ENCODE assay signal across 8 cellular contexts in genomic region chr4:138035781-138036258, GRCh38.
DNase-seq lines count a peak whose midpoint lies in the region; ATAC-seq, FAIRE-seq and TF ChIP-seq lines count a peak whose summit lies in the region.

No MANE protein-coding gene starts in this region.

- TF ChIP-seq EP300 in A549 (IDR thresholded peaks at IDR 0.05): no peak

- no peak overlapping the region for H3K4me2 ChIP-seq in A549

- in situ Hi-C loops in GM13976 (cut with MboI; ENCODE audit: low sequenced_read_pairs, unreplicated experiment): no loop called here

- TF ChIP-seq RAD21 in A549 (conservative IDR thresholded peaks at IDR 0.05 in 1 of 2, IDR thresholded peaks at IDR 0.05 in 1 of 2): peak; percentile 87 to 89

- H3K4me3 ChIP-seq in A549: no peak overlapping the region
- H3K4me3 ChIP-seq in fibroblast of mammary gland (ENCODE audit: control insufficient read depth, low read depth, low read length): no peak overlapping the region
- H3K4me3 ChIP-seq in neuron (ENCODE audit: low read length): no peak overlapping the region

- ATAC-seq in A549 (peak; percentile 99), HG02588 (IDR thresholded peaks at IDR 0.05; ENCODE audit: unreplicated experiment) (peak; percentile 100), SK-N-SH treated with all-trans-retinoic acid at 6 μM for 48 hours (peak; percentile 99)

- FAIRE-seq in A549 (lab: Jason Lieb, UNC): peak; percentile 18

- peak overlapping the region in 1 of 2 experiments; percentile 61; a peak in 3 of 6 replicates for H3K27ac ChIP-seq in A549

- peak overlapping the region; percentile 72 for H2AFZ ChIP-seq in neuron (ENCODE audit: low read depth, low read length)

- H3K9me3 ChIP-seq in A549 (no peaks in the 10 kb centered on the region), neuron (ENCODE audit: low read length) (no peaks in the 10 kb centered on the region)

- H3K36me3 ChIP-seq in neuron (ENCODE audit: insufficient read depth, low read length): no peaks in the 10 kb centered on the region

- POLR2A ChIA-PET in A549 (lab: Yijun Ruan, JAX): interaction anchor here (0.9 kb wide), 1 partner anchor 55 kb away, joined by 3 read pairs; no protein-coding TSS in a partner anchor

- CTCF ChIA-PET in A549 (lab: Yijun Ruan, JAX): interaction anchor here (0.6 to 11.8 kb wide), 28 partner anchors 8 to 902 kb away, joined by 3 to 113 read pairs (median 3); no protein-coding TSS in a partner anchor

- no peaks in the 10 kb centered on the region for H3K27me3 ChIP-seq in neuron (ENCODE audit: insufficient read depth, low read length)

- peaks cover 13% of the 10 kb centered on the region for H3K4me1 ChIP-seq in A549
- no peaks in the 10 kb centered on the region for H3K4me1 ChIP-seq in neuron (ENCODE audit: insufficient read depth, low read length)

- no peak for TF ChIP-seq POLR2A in A549 (IDR thresholded peaks at IDR 0.05; ENCODE audit: low read length)

- TF ChIP-seq CTCF in A549 (IDR thresholded peaks at IDR 0.05) (peak; percentile 73), GM13976 (IDR thresholded peaks at IDR 0.05; ENCODE audit: borderline replicate concordance, control extremely low read depth, extremely low read depth, insufficient read depth, missing control alignments) (peak; percentile 55), fibroblast of mammary gland (conservative IDR thresholded peaks at IDR 0.05; ENCODE audit: control insufficient read depth, insufficient read depth, low read depth, low read length) (peak; percentile 74)

- DNase-seq in A549 (ENCODE audit: low read depth in 1 of 2, low spot score in 1 of 2): peak; percentile 38 to 56
- peak; percentile 45 for DNase-seq in GM13976 (ENCODE audit: low spot score)
- peak; percentile 70 for DNase-seq in M059J (ENCODE audit: low read depth)
- peak; percentile 76 for DNase-seq in fibroblast of mammary gland (ENCODE audit: low read depth)
- DNase-seq in stimulated activated CD4-positive, alpha-beta T cell treated with anti-CD3 and anti-CD28 coated beads, Interleukin-12 subunit alpha, Interleukin-12 subunit beta, amount 100 ng/mL, for 4 hours: no peak

- 40% methylated on average over 1 of the region's 1 CpG for WGBS in A549 (ENCODE audit: missing lambda C conversion rate)

TF ChIP-seq in A549, 52 proteins besides CTCF, POLR2A, EP300 and RAD21:
- TF ChIP-seq RCOR1 (IDR thresholded peaks at IDR 0.05; ENCODE audit: low read depth, low read length): no peak
- TF ChIP-seq SMC3 (IDR thresholded peaks at IDR 0.05): peak; percentile 87
TF ChIP-seq in A549: peak in this region for 1.

TF ChIP-seq in SK-N-SH treated with all-trans-retinoic acid at 6 μM for 48 hours, 23 proteins besides CTCF, POLR2A, EP300 and RAD21:
- TF ChIP-seq ZNF565 (CRISPR knock-in tag; conservative IDR thresholded peaks at IDR 0.05; ENCODE audit: low read depth) (no peak), OSR1 (CRISPR knock-in tag; IDR thresholded peaks at IDR 0.05) (no peak)
